ENCODE assay signal across 8 cellular contexts in the genomic region with DNA sequence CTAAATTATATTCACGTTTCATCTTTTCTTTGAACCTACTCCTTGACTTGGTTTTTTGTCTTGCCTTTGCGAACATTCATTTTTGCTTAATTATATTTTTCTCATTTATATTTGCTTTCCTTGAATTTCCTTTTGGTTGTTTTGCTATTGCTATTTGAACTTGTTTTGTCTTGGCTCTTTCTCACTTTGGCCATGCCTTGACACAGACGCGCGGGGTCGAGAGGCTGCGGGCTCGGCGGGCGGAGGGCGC. TPM values are rescaled to one million over a fixed set of nuclear protein-coding genes. Genes with fewer than 3 reads are reported as not detected.
DNase-seq lines count a peak whose midpoint lies in the region; ATAC-seq and TF ChIP-seq lines count a peak whose summit lies in the region.

No MANE protein-coding gene starts in this region.

- intact Hi-C loops in heart left ventricle (cut with DNase I) (loop anchor here (1.0 to 10.0 kb wide), 14 partner anchors 67 to 389 kb away; a partner anchor contains a TSS), Right ventricle myocardium superior (cut with DNase I) (loop anchor here (1.0 to 10.0 kb wide), 4 partner anchors 62 to 377 kb away; no protein-coding TSS in a partner anchor), colonic mucosa (cut with DNase I) (loop anchor here (5.0 to 10.0 kb wide), 2 partner anchors 159 to 247 kb away; no protein-coding TSS in a partner anchor), vagina (cut with DNase I) (loop anchor here (1.0 kb wide), 1 partner anchor 248 kb away; no protein-coding TSS in a partner anchor)

- H3K4me3 ChIP-seq in heart left ventricle (peak overlapping the region; percentile 44 to 88 (median 75)), colonic mucosa (peak overlapping the region; percentile 64), mucosa of rectum (ENCODE audit: low read length in 2 of 2) (peak overlapping the region; percentile 80 to 82), vagina (peak overlapping the region; percentile 68 to 69)

- H3K27me3 ChIP-seq in heart left ventricle (peaks cover 0 to 7% (median 0%) of the 10 kb centered on the region in 9 donors), colonic mucosa (no peaks in the 10 kb centered on the region), mucosa of rectum (ENCODE audit: control insufficient read depth in 2 of 2, insufficient read depth in 2 of 2, low read length in 2 of 2) (no peaks in the 10 kb centered on the region), vagina (no peaks in the 10 kb centered on the region)

- ATAC-seq in heart left ventricle (no peak), Right ventricle myocardium superior (ENCODE audit: poor library complexity) (no peak)

- H3K9ac ChIP-seq in colonic mucosa (ENCODE audit: low read depth in 2 of 2, low read length in 2 of 2) (peak overlapping the region; percentile 85 to 89), mucosa of rectum (ENCODE audit: low read depth in 1 of 2, low read length in 2 of 2) (peak overlapping the region; percentile 52 to 85)

- WGBS in heart left ventricle, 4 donors: 0 to 1% (median 0%) methylated on average over 11 of the region's 11 CpGs

- no peak for DNase-seq in heart left ventricle
- DNase-seq in Right ventricle myocardium superior: no peak
- no peak for DNase-seq in colonic mucosa
- DNase-seq in vagina (ENCODE audit: extremely low spot score in 2 of 2): no peak
- DNase-seq in dermis blood vessel endothelial cell: no peak
- DNase-seq in amygdala (lab: John Stamatoyannopoulos, UW): no peak
- no peak for DNase-seq in NCI-H1105 treated with DMSO at 0.1 percent for 48 hours (lab: John Stamatoyannopoulos, UW)

- H3K36me3 ChIP-seq in heart left ventricle (no peaks in the 10 kb centered on the region), colonic mucosa (no peaks in the 10 kb centered on the region), mucosa of rectum (ENCODE audit: control insufficient read depth in 2 of 2, insufficient read depth in 2 of 2, low read length in 2 of 2) (no peaks in the 10 kb centered on the region), vagina (no peaks in the 10 kb centered on the region)

- H3K4me1 ChIP-seq in heart left ventricle (peaks cover 0 to 36% (median 8%) of the 10 kb centered on the region in 12 donors), colonic mucosa (peaks cover 4% of the 10 kb centered on the region), mucosa of rectum (ENCODE audit: control insufficient read depth in 2 of 2, insufficient read depth in 2 of 2, low read length in 2 of 2) (peaks cover 13 to 14% of the 10 kb centered on the region in 2 donors), vagina (peaks cover 15% of the 10 kb centered on the region)

- H3K27ac ChIP-seq in heart left ventricle (peak overlapping the region in 8 of 12 donors; percentile 33 to 85 (median 73)), colonic mucosa (peak overlapping the region; percentile 65), mucosa of rectum (ENCODE audit: low read depth in 2 of 2, low read length in 2 of 2) (peak overlapping the region; percentile 56 to 60), vagina (peak overlapping the region; percentile 22)

- TF ChIP-seq POLR2A in heart left ventricle (IDR thresholded peaks at IDR 0.05) (no peak), vagina (IDR thresholded peaks at IDR 0.05) (no peak)

- H3K9me3 ChIP-seq in heart left ventricle (no peaks in the 10 kb centered on the region), colonic mucosa (no peaks in the 10 kb centered on the region), mucosa of rectum (ENCODE audit: control insufficient read depth in 2 of 2, low read length in 2 of 2) (no peaks in the 10 kb centered on the region), vagina (no peaks in the 10 kb centered on the region)

- peak in 2 of 12 donors; percentile 25 to 45 for TF ChIP-seq CTCF in heart left ventricle (IDR thresholded peaks at IDR 0.05)
- TF ChIP-seq CTCF in colonic mucosa (IDR thresholded peaks at IDR 0.05): peak; percentile 9
- TF ChIP-seq CTCF in vagina (IDR thresholded peaks at IDR 0.05): peak in 1 of 3 experiments; percentile 17

RNA-seq across cellular contexts. Expression of a gene that starts 7.1 kb away (rescaled TPM):
- total RNA-seq in heart left ventricle (10 to 100 TPM in 2 of 9 donors, 1 to 10 TPM in 7; 5.0 to 13.5 (median 8.2) TPM), Right ventricle myocardium superior (8.4 TPM), colonic mucosa (10 to 100 TPM; 22.0 to 24.1 TPM), vagina (16.9 TPM), dermis blood vessel endothelial cell (20.4 and 22.9 TPM in 2 replicates)
- 1 to 10 TPM; 8.0 TPM for polyA plus RNA-seq in heart left ventricle

Comparison
In these comparisons a context has a peak if more than half of its experiments do, and no peak if none do; other contexts are left out.
1. H3K27ac ChIP-seq: peak in every context shown above with its lines; median percentile 73 in heart left ventricle; 65 in colonic mucosa; 58 in mucosa of rectum; 22 in vagina.